ENCODE assay signal across 9 cellular contexts in the genomic region with DNA sequence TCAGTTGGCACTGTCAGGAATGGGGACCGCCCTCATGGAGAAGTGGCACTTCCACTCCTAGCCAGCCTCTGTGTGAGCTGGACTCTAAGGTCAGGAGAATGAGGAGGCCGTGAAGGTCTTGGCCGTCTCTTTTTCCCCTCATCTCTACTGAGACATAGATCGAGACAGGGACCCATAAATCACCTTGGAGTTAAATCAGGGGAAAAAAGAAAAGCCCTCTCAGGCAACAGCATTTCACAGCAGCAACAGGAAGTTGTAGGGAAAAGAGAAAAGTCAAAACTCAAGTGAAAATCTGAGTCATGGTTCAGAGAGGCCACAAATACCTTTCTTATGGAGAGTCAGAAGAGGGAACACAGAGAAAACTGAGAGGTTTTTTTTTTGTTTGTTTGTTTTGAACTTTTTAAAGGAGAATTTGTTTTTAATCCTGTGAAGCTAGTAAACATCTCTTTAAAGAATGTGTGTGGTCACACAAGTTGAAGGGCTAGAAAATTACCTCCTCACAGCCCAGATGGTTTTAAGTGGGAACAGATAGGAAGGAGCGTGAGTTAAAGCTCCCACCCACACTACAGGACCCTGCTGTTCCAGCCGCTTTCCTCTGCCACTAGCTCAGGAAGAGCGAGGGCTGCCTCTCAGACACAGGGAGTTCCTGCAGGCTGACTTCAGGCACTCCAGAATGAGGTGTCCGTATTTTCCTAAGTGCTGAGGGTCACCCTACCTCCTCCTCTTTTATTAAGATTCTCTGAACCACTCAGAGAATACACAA. TPM values are rescaled to one million over a fixed set of nuclear protein-coding genes. Genes with fewer than 3 reads are reported as not detected.
A peak's percentile ranks its signal among the peaks of the same experiment; 100 is the strongest.
DNase-seq lines count a peak whose midpoint lies in the region; ATAC-seq and TF ChIP-seq lines count a peak whose summit lies in the region.
"Had no signal": no experiment of that assay in that cellular context is flagged by ENCODE, and none has a peak within 500 bp of the region (broad histone marks: within the 10 kb centered on the region; RNA-seq: fewer than 3 reads in every experiment).

No MANE protein-coding gene starts in this region.

- H3K36me3 ChIP-seq in stomach = no peaks in the 10 kb centered on the region

- peaks cover 19% of the 10 kb centered on the region for H3K4me1 Mint-ChIP-seq in T-helper 1 cell treated with Interleukin-12 subunit alpha and Interleukin-12 subunit beta and Interleukin-4 antibody, amounts not matched to agents 30 μg/mL and 1 μg/mL, for 36 hours (ENCODE audit: low read depth)

- TF ChIP-seq EP300 in stomach (IDR thresholded peaks at IDR 0.05) = no peak

- H3K27ac ChIP-seq in stomach = peak overlapping the region in 4 of 5 donors; percentile 60 to 80 (median 71)

- peaks cover 5 to 28% (median 19%) of the 10 kb centered on the region in 4 donors for H3K4me1 ChIP-seq in stomach

- no peak overlapping the region for H3K4me3 ChIP-seq in stomach

- H3K27me3 Mint-ChIP-seq in T-helper 1 cell treated with Interleukin-12 subunit alpha and Interleukin-12 subunit beta and Interleukin-4 antibody, amounts not matched to agents 30 μg/mL and 1 μg/mL, for 36 hours (ENCODE audit: low read depth) = peaks cover 10% of the 10 kb centered on the region

- TF ChIP-seq POLR2A in stomach (IDR thresholded peaks at IDR 0.05) = no peak

- H3K36me3 Mint-ChIP-seq in T-helper 1 cell treated with Interleukin-12 subunit alpha and Interleukin-12 subunit beta and Interleukin-4 antibody, amounts not matched to agents 30 μg/mL and 1 μg/mL, for 36 hours (ENCODE audit: low read depth) = peaks cover 4% of the 10 kb centered on the region

- peak overlapping the region; percentile 54 for H3K4me3 Mint-ChIP-seq in T-helper 1 cell treated with Interleukin-12 subunit alpha and Interleukin-12 subunit beta and Interleukin-4 antibody, amounts not matched to agents 30 μg/mL and 1 μg/mL, for 36 hours

- intact Hi-C loops in stomach (cut with DNase I; ENCODE audit: low total_unique reads) = no loop called here

- TF ChIP-seq CTCF in stomach (IDR thresholded peaks at IDR 0.05) = no peak

- 44 to 68% (median 60%) methylated on average over 8 of the region's 8 CpGs for WGBS in stomach, 5 donors

- peaks cover 0 to 13% (median 10%) of the 10 kb centered on the region in 4 donors for H3K9me3 ChIP-seq in stomach

- ATAC-seq in HG02642 (IDR thresholded peaks at IDR 0.05; ENCODE audit: poor library complexity, unreplicated experiment) (peak; percentile 52), HG02588 (IDR thresholded peaks at IDR 0.05; ENCODE audit: unreplicated experiment) (no peak)

- DNase-seq in glomerular visceral epithelial cell (ENCODE audit: extremely low spot score) (peak; percentile 53), stomach (no peak), GM19240 (ENCODE audit: insufficient read length, low spot score) (no peak)
- DNase-seq in activated CD4-positive, CD25-positive, alpha-beta regulatory T cell (lab: John Stamatoyannopoulos, UW) = no peak
- no peak for DNase-seq in activated CD4-positive, alpha-beta T cell treated with anti-CD3 and anti-CD28 coated beads for 4 hours
- DNase-seq: NK-92 treated with Interleukin-12 subunit alpha and Interleukin-12 subunit beta, amount 100 ng/mL, for 24 hours had no signal

- peaks cover 19% of the 10 kb centered on the region for H3K9me3 Mint-ChIP-seq in T-helper 1 cell treated with Interleukin-12 subunit alpha and Interleukin-12 subunit beta and Interleukin-4 antibody, amounts not matched to agents 30 μg/mL and 1 μg/mL, for 36 hours

- H3K27me3 ChIP-seq in stomach = no peaks in the 10 kb centered on the region

- peak overlapping the region; percentile 43 for H3K27ac Mint-ChIP-seq in T-helper 1 cell treated with Interleukin-12 subunit alpha and Interleukin-12 subunit beta and Interleukin-4 antibody, amounts not matched to agents 30 μg/mL and 1 μg/mL, for 36 hours

RNA-seq across cellular contexts. Expression of a gene that starts 30.6 kb away (rescaled TPM):
- 100 to 1,000 TPM in 2 of 5 donors, 10 to 100 TPM in 2, 1 to 10 TPM in 1; 7.5 to 141 (median 42.7) TPM for total RNA-seq in stomach
- polyA plus RNA-seq in stomach = 10 to 100 TPM; 13.7 to 27.3 (median 19.9) TPM
